16 cellular contexts compared by ENCODE assay signal in genomic region chr17:70202840-70203239, GRCh38. TPM values are rescaled to one million over a fixed set of nuclear protein-coding genes. Genes with fewer than 3 reads are reported as not detected.
DNase-seq lines count a peak whose midpoint lies in the region; ATAC-seq and TF ChIP-seq lines count a peak whose summit lies in the region.
"Had no signal": no experiment of that assay in that cellular context is flagged by ENCODE, and none has a peak within 500 bp of the region (broad histone marks: within the 10 kb centered on the region; RNA-seq: fewer than 3 reads in every experiment).

No MANE protein-coding gene starts in this region.

- POLR2A ChIA-PET in PC-9 (lab: Charles Lee; ENCODE audit: unreplicated experiment) = no interaction called here

- no TSS peak for BruUV-seq in PC-9 (replicated peaks; lab: Mats Ljungman, UMichigan)

- H3K79me2 ChIP-seq in PC-9 (ENCODE audit: low read depth) = no peaks in the 10 kb centered on the region

- H3K27ac ChIP-seq in PC-9 (no peak overlapping the region), upper lobe of right lung (no peak overlapping the region)
- H3K27ac ChIP-seq: BLaER1, GM23248 had no signal

- H3K4me3 ChIP-seq in PC-9 (no peak overlapping the region), upper lobe of right lung (no peak overlapping the region)
- H3K4me3 ChIP-seq: BLaER1, GM23248 had no signal

- H4K20me1 ChIP-seq in PC-9 (ENCODE audit: insufficient read depth) = no peaks in the 10 kb centered on the region
- H4K20me1 ChIP-seq: BLaER1 had no signal

- H3K9me3 ChIP-seq in PC-9 (ENCODE audit: insufficient read depth, low read depth) (no peaks in the 10 kb centered on the region), upper lobe of right lung (no peaks in the 10 kb centered on the region)
- H3K9me3 ChIP-seq: BLaER1, Caco-2 had no signal

- H3K36me3 ChIP-seq in PC-9 (ENCODE audit: low read depth) (no peaks in the 10 kb centered on the region), upper lobe of right lung (no peaks in the 10 kb centered on the region)
- H3K36me3 ChIP-seq: BLaER1 had no signal

- ATAC-seq in upper lobe of right lung = peak; percentile 86
- ATAC-seq in activated CD4-positive, CD25-positive, alpha-beta regulatory T cell treated with anti-CD3 and anti-CD28 coated beads, Interleukin-2, amount 50 U/mL, for 24 hours = no peak

- H3K4me1 ChIP-seq in PC-9 (replicated peaks; ENCODE audit: insufficient read depth) (no peaks in the 10 kb centered on the region), upper lobe of right lung (no peaks in the 10 kb centered on the region)
- H3K4me1 ChIP-seq: Caco-2 had no signal

- no peak for TF ChIP-seq CTCF in PC-9 (conservative IDR thresholded peaks at IDR 0.05)
- TF ChIP-seq CTCF in upper lobe of right lung (IDR thresholded peaks at IDR 0.05) = no peak

- H3F3A ChIP-seq in PC-9 (ENCODE audit: insufficient read depth, low read depth) = no peaks in the 10 kb centered on the region

- DNase-seq in NOMO-1 treated with DMSO at 0.1 percent for 48 hours (lab: John Stamatoyannopoulos, UW; ENCODE audit: unreplicated experiment) = peak; percentile 8
- no peak for DNase-seq in NOMO-1 treated with dmso at 0.1 percent for 144 hours (lab: John Stamatoyannopoulos, UW; ENCODE audit: unreplicated experiment)
- DNase-seq in PC-9 = no peak
- DNase-seq in medulla oblongata (ENCODE audit: extremely low spot score) = peak; percentile 39
- no peak for DNase-seq in upper lobe of right lung
- DNase-seq in D341Med (ENCODE audit: low spot score) = no peak
- DNase-seq: 8988T; AML-193; Caco-2; CD8-positive, alpha-beta memory T cell; DMS53; GF-D8; GM23248; H7 had no signal

- no peaks in the 10 kb centered on the region for H3K9me2 ChIP-seq in PC-9 (ENCODE audit: insufficient read depth)

- H2AFZ ChIP-seq in PC-9 = 0 out of 2 replicates have a peak overlapping the region, but pooled peaks have one; percentile 20
- H2AFZ ChIP-seq: GM23248 had no signal

- CTCF ChIA-PET in PC-9 (lab: Charles Lee) = no interaction called here

- H3K27me3 ChIP-seq in PC-9 (ENCODE audit: insufficient read depth, low read depth) (no peaks in the 10 kb centered on the region), upper lobe of right lung (no peaks in the 10 kb centered on the region)
- H3K27me3 ChIP-seq: BLaER1 had no signal

- intact Hi-C loops in PC-9 (cut with micrococcal nuclease; ENCODE audit: unreplicated experiment) = no loop called here
- intact Hi-C loops in upper lobe of right lung (cut with DNase I) = no loop called here

- H3K4me2 ChIP-seq in PC-9 = no peak overlapping the region
- H3K4me2 ChIP-seq: BLaER1 had no signal

RNA-seq across cellular contexts. Expression of gene KCNJ2, which starts 33.5 kb away (rescaled TPM):
- total RNA-seq in PC-9 (2021) (not detected in 2 replicates), upper lobe of right lung (18.1 TPM)
- total RNA-seq: CD8-positive, alpha-beta memory T cell had no signal

Comparison
In these comparisons a context has a peak if more than half of its experiments do, and no peak if none do; other contexts are left out.
1. DNase-seq: peak in NOMO-1 treated with DMSO at 0.1 percent for 48 hours (single experiment) and medulla oblongata (single experiment); none in NOMO-1 treated with dmso at 0.1 percent for 144 hours (single experiment), PC-9 (0 of 2), upper lobe of right lung (single experiment) and D341Med (single experiment).
2. RNA of gene KCNJ2, which starts 33.5 kb away (total RNA-seq): 18.1 TPM in upper lobe of right lung (single experiment); not detected in PC-9; every median in the first group is over 10 times any median in the second.